32 cellular contexts compared by ENCODE assay signal in genomic region chr3:194054941-194055340, GRCh38.
"Had no signal": no experiment of that assay in that cellular context is flagged by ENCODE, and none has a peak within 500 bp of the region (broad histone marks: within the 10 kb centered on the region; RNA-seq: fewer than 3 reads in every experiment).

No MANE protein-coding gene starts in this region.

- H3K9me3 ChIP-seq: prostate gland, thyroid gland had no signal

- H2AFZ ChIP-seq: hepatocyte had no signal

- DNase-seq: activated CD4-positive, alpha-beta memory T cell treated with anti-CD3 and anti-CD28 coated beads for 36 hours; activated CD4-positive, alpha-beta T cell treated with anti-CD3 and anti-CD28 coated beads, Interleukin-2, amount 10 ng/mL, durations not matched to agents 24 days and 14 days; activated CD4-positive, CD25-positive, alpha-beta regulatory T cell treated with anti-CD3 and anti-CD28 coated beads, Interleukin-2, amount 50 U/mL, for 72 hours; activated CD8-positive, alpha-beta memory T cell treated with anti-CD3 and anti-CD28 coated beads, Interleukin-2, amount 50 U/mL, for 48 hours; activated gamma-delta T cell; activated naive CD4-positive, alpha-beta T cell treated with anti-CD3 and anti-CD28 coated beads, Interleukin-2, amount 10 ng/mL, durations not matched to agents 7 days and 5 days; activated naive CD8-positive, alpha-beta T cell treated with anti-CD3 and anti-CD28 coated beads, Interleukin-2, amount 10 ng/mL, durations not matched to agents 7 days and 5 days; activated T-cell treated with anti-CD3 and anti-CD28 coated beads, Interleukin-2, amount 50 U/mL, for 24 hours; brain microvascular endothelial cell; dorsolateral prefrontal cortex; effector memory CD4-positive, alpha-beta T cell; erythroblast; left cardiac atrium; left ventricle myocardium superior; ovary; sigmoid colon; small intestine; stimulated activated CD4-positive, alpha-beta T cell treated with anti-CD3 and anti-CD28 coated beads, Interleukin-4, amount 100 ng/mL, for 24 hours; stomach; thyroid gland; upper lobe of left lung; WERI-Rb-1 had no signal

- H3K27ac Mint-ChIP-seq: activated CD4-positive, alpha-beta memory T cell treated with anti-CD3 and anti-CD28 coated beads for 36 hours; activated CD4-positive, alpha-beta T cell treated with anti-CD3 and anti-CD28 coated beads, Interleukin-2, amount 10 ng/mL, durations not matched to agents 24 days and 14 days; activated naive CD4-positive, alpha-beta T cell treated with anti-CD3 and anti-CD28 coated beads, Interleukin-2, amount 10 ng/mL, durations not matched to agents 7 days and 5 days; activated naive CD8-positive, alpha-beta T cell treated with anti-CD3 and anti-CD28 coated beads, Interleukin-2, amount 10 ng/mL, durations not matched to agents 7 days and 5 days; activated T-cell treated with anti-CD3 and anti-CD28 coated beads, Interleukin-2, amount 50 U/mL, for 24 hours; nephron; stimulated activated effector memory CD8-positive, alpha-beta T cell treated with anti-CD3 and anti-CD28 coated beads, Interleukin-12 subunit alpha, Interleukin-12 subunit beta, amount 100 ng/mL, for 72 hours had no signal

- H3K4me1 ChIP-seq: prostate gland had no signal

- H3K27me3 ChIP-seq: dorsolateral prefrontal cortex, gastroesophageal sphincter, hepatocyte, ovary, sigmoid colon, stomach, thyroid gland, upper lobe of left lung, vagina had no signal

- H3K36me3 ChIP-seq: brain microvascular endothelial cell, gastroesophageal sphincter, ovary, prostate gland, sigmoid colon, stomach, thyroid gland, upper lobe of left lung, vagina, WERI-Rb-1 had no signal

- ATAC-seq: gastroesophageal sphincter; left cardiac atrium; left ventricle myocardium superior; stimulated activated effector memory CD8-positive, alpha-beta T cell treated with anti-CD3 and anti-CD28 coated beads, Interleukin-12 subunit alpha, Interleukin-12 subunit beta, amount 100 ng/mL, for 72 hours had no signal

- FAIRE-seq: astrocyte, keratinocyte, small intestine, TTC549 had no signal

- H3K4me3 Mint-ChIP-seq: activated CD4-positive, alpha-beta memory T cell treated with anti-CD3 and anti-CD28 coated beads for 36 hours; activated CD4-positive, alpha-beta T cell treated with anti-CD3 and anti-CD28 coated beads, Interleukin-2, amount 10 ng/mL, durations not matched to agents 24 days and 14 days; activated naive CD4-positive, alpha-beta T cell treated with anti-CD3 and anti-CD28 coated beads, Interleukin-2, amount 10 ng/mL, durations not matched to agents 7 days and 5 days; activated naive CD8-positive, alpha-beta T cell treated with anti-CD3 and anti-CD28 coated beads, Interleukin-2, amount 10 ng/mL, durations not matched to agents 7 days and 5 days; activated T-cell treated with anti-CD3 and anti-CD28 coated beads, Interleukin-2, amount 50 U/mL, for 24 hours; nephron; stimulated activated effector memory CD8-positive, alpha-beta T cell treated with anti-CD3 and anti-CD28 coated beads, Interleukin-12 subunit alpha, Interleukin-12 subunit beta, amount 100 ng/mL, for 72 hours had no signal

- H3K4me3 ChIP-seq: coronary artery, dorsolateral prefrontal cortex, gastroesophageal sphincter, hepatocyte, ovary, prostate gland, sigmoid colon, stomach, thyroid gland, upper lobe of left lung, vagina had no signal

- H3K79me2 ChIP-seq: hepatocyte had no signal

- H3K36me3 Mint-ChIP-seq: stimulated activated effector memory CD8-positive, alpha-beta T cell treated with anti-CD3 and anti-CD28 coated beads, Interleukin-12 subunit alpha, Interleukin-12 subunit beta, amount 100 ng/mL, for 72 hours had no signal

- H3K27ac ChIP-seq: brain microvascular endothelial cell, coronary artery, dorsolateral prefrontal cortex, gastroesophageal sphincter, hepatocyte, ovary, prostate gland, sigmoid colon, stomach, thyroid gland, upper lobe of left lung, vagina, WERI-Rb-1 had no signal

- H3K4me2 ChIP-seq: hepatocyte had no signal
